In the genomic region with DNA sequence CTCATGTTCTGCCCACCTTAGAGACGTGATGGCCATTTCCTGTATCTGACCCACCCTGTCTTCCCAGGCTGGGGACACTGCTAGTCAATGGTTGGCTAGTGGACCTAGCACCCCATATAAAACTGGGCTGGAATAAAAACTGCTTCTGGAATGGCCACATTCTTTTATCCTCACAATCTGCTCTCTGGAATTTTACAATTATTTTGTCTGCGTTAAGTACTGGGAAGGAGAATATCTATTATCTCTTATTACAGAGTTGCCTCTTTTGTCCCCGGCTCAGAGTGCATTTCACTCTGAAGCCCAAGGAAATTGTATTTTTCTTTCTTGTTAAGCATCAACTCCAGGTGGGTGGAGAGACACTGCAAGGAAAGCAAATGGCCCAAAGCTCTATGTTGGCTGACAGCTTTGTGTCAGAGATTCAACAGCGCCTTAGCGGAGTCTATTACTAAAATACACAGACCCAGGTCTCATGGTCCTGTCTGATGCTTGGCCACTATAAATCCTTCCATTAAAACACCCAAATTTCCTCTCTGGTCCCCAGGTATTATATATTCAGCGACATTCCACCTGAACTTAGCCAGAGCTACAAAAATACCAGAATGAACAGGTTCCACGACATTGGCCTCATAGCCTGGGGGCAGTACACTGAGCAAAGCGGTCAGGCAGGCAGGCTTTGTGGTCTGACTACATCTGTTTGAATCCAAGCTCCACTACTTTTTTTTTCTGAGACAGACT, we compare ENCODE assay signal across 1 cellular context.
TF ChIP-seq lines count a peak whose summit lies in the region.

No MANE protein-coding gene starts in this region.

TF ChIP-seq in liver, 16 proteins besides CTCF, POLR2A, EP300 and RAD21 (continued from another document):
- TF ChIP-seq, protein P1, sequence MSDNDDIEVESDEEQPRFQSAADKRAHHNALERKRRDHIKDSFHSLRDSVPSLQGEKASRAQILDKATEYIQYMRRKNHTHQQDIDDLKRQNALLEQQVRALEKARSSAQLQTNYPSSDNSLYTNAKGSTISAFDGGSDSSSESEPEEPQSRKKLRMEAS (IDR thresholded peaks at IDR 0.05), result no peak
